27 cellular contexts compared by ENCODE assay signal in the genomic region with DNA sequence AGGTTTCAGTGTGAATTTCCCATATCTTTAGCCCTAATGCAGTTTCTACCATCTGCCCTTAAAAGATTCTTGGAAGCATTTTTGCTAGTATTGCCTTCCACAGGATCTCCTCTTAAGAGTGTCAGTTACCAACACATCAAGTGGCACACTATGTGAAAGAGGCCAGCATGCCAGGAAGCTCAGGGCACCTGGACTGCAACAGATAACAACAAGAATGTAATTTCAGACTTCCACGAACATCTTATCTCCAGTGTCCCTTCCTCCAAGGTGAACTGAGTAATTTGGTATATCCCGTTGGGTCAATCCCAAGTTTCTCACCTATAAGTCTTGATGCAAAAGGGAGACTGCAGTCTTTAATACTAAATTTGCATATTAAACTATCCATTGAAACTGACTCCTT. TPM values are rescaled to one million over a fixed set of nuclear protein-coding genes. Genes with fewer than 3 reads are reported as not detected.
DNase-seq lines count a peak whose midpoint lies in the region; ATAC-seq, FAIRE-seq and TF ChIP-seq lines count a peak whose summit lies in the region.
"Had no signal": no experiment of that assay in that cellular context is flagged by ENCODE, and none has a peak within 500 bp of the region (broad histone marks: within the 10 kb centered on the region; RNA-seq: fewer than 3 reads in every experiment).

No MANE protein-coding gene starts in this region.

- peaks cover 36 to 59% (median 36%) of the 10 kb centered on the region in 3 donors for H3K4me1 Mint-ChIP-seq in T-cell

- no TSS peak for BruUV-seq in A673 (replicated peaks; lab: Mats Ljungman, UMichigan)
- no TSS peak for BruUV-seq in endothelial cell of umbilical vein (replicated peaks; lab: Mats Ljungman, UMichigan)

- no peaks in the 10 kb centered on the region for H3K79me2 ChIP-seq in endothelial cell of umbilical vein (ENCODE audit: control insufficient read depth, insufficient read depth, low read length)

- H3K27ac Mint-ChIP-seq in T-cell = no peak overlapping the region
- H3K27ac Mint-ChIP-seq: activated CD4-positive, alpha-beta T cell treated with anti-CD3 and anti-CD28 coated beads for 36 hours; activated naive CD4-positive, alpha-beta T cell treated with anti-CD3 and anti-CD28 coated beads, Interleukin-2, amount 10 ng/mL, durations not matched to agents 7 days and 5 days; activated T-helper 17 cell treated with anti-CD3 and anti-CD28 coated beads, Interleukin-2, amount 50 U/mL, for 72 hours; nephron; stimulated activated effector memory CD8-positive, alpha-beta T cell treated with anti-CD3 and anti-CD28 coated beads, Interleukin-12 subunit alpha, Interleukin-12 subunit beta, amount 100 ng/mL, for 72 hours; type B pancreatic cell had no signal

- H3K36me3 ChIP-seq in A673 (ENCODE audit: insufficient read depth, low read length, poor library complexity, severe bottlenecking) (no peaks in the 10 kb centered on the region), RWPE2 (ENCODE audit: low read depth) (no peaks in the 10 kb centered on the region), endothelial cell of umbilical vein (ENCODE audit: control insufficient read depth in 2 of 2, extremely low read depth in 1 of 2, insufficient read depth in 2 of 2, low read length in 2 of 2) (no peaks in the 10 kb centered on the region)
- H3K36me3 ChIP-seq: adrenal gland had no signal

- H3K9me3 Mint-ChIP-seq in T-cell = no peaks in the 10 kb centered on the region
- H3K9me3 Mint-ChIP-seq: activated naive CD4-positive, alpha-beta T cell treated with anti-CD3 and anti-CD28 coated beads, Interleukin-2, amount 10 ng/mL, durations not matched to agents 7 days and 5 days; activated T-helper 17 cell treated with anti-CD3 and anti-CD28 coated beads, Interleukin-2, amount 50 U/mL, for 72 hours; brain; nephron; stimulated activated effector memory CD8-positive, alpha-beta T cell treated with anti-CD3 and anti-CD28 coated beads, Interleukin-12 subunit alpha, Interleukin-12 subunit beta, amount 100 ng/mL, for 72 hours; type B pancreatic cell had no signal

- DNase-seq in A673 (ENCODE audit: low spot score) (peak; percentile 15), CMK (ENCODE audit: low read depth) (peak; percentile 59), RWPE2 (ENCODE audit: low spot score) (no peak), endothelial cell of umbilical vein (ENCODE audit: low read depth, low spot score) (peak; percentile 63), SW 1271 (lab: John Stamatoyannopoulos, UW) (no peak), epidermal melanocyte (ENCODE audit: insufficient read length, low spot score) (no peak), T-cell (no peak)
- DNase-seq: dorsolateral prefrontal cortex, GOT3, kidney glomerular epithelial cell, mammary epithelial cell, NCI-H1092, NCI-H226 had no signal

- H3K36me3 Mint-ChIP-seq in T-cell = peaks cover 16% of the 10 kb centered on the region
- H3K36me3 Mint-ChIP-seq: type B pancreatic cell had no signal

- peak overlapping the region; percentile 18 for H3K4me2 ChIP-seq in endothelial cell of umbilical vein (ENCODE audit: insufficient read depth, low read length)
- H3K4me2 ChIP-seq: hepatocyte, SK-N-SH had no signal

- H3K4me3 ChIP-seq in A673 (ENCODE audit: low read depth, low read length, poor library complexity, severe bottlenecking) = no peak overlapping the region
- H3K4me3 ChIP-seq in RWPE2 (ENCODE audit: severe bottlenecking) = no peak overlapping the region
- H3K4me3 ChIP-seq in endothelial cell of umbilical vein (replicated peaks in 1 of 3; ENCODE audit: insufficient read depth in 1 of 3, low read depth in 1 of 3, low read length in 3 of 3) = no peak overlapping the region
- H3K4me3 ChIP-seq: adrenal gland, dorsolateral prefrontal cortex, gastroesophageal sphincter, hepatocyte, K562 had no signal

- H3K27me3 Mint-ChIP-seq in T-cell = no peaks in the 10 kb centered on the region
- H3K27me3 Mint-ChIP-seq: activated CD4-positive, alpha-beta T cell treated with anti-CD3 and anti-CD28 coated beads for 36 hours; activated naive CD4-positive, alpha-beta T cell treated with anti-CD3 and anti-CD28 coated beads, Interleukin-2, amount 10 ng/mL, durations not matched to agents 7 days and 5 days; activated T-helper 17 cell treated with anti-CD3 and anti-CD28 coated beads, Interleukin-2, amount 50 U/mL, for 72 hours; brain; type B pancreatic cell had no signal

- H2AFZ ChIP-seq in endothelial cell of umbilical vein (ENCODE audit: low read depth, low read length) = no peak overlapping the region
- H2AFZ ChIP-seq: hepatocyte had no signal

- TF ChIP-seq CTCF in A673 (conservative IDR thresholded peaks at IDR 0.05; ENCODE audit: low read depth, low read length) = no peak
- peak; percentile 34 for TF ChIP-seq CTCF in RWPE2 (IDR thresholded peaks at IDR 0.05; ENCODE audit: poor library complexity, severe bottlenecking)
- no peak for TF ChIP-seq CTCF in endothelial cell of umbilical vein (IDR thresholded peaks at IDR 0.05; ENCODE audit: extremely low read depth in 1 of 2, insufficient read depth in 1 of 2, low read depth in 1 of 2, low read length in 2 of 2)

- H3K9me3 ChIP-seq in A673 (ENCODE audit: low read depth, low read length, poor library complexity, severe bottlenecking) (no peaks in the 10 kb centered on the region), RWPE2 (ENCODE audit: severe bottlenecking) (no peaks in the 10 kb centered on the region), endothelial cell of umbilical vein (replicated peaks; ENCODE audit: control insufficient read depth, insufficient read depth, low read length) (no peaks in the 10 kb centered on the region)
- H3K9me3 ChIP-seq: adrenal gland, gastroesophageal sphincter, SK-N-SH had no signal

- H3K4me3 Mint-ChIP-seq in T-cell = no peak overlapping the region
- H3K4me3 Mint-ChIP-seq: activated CD4-positive, alpha-beta T cell treated with anti-CD3 and anti-CD28 coated beads for 36 hours; activated naive CD4-positive, alpha-beta T cell treated with anti-CD3 and anti-CD28 coated beads, Interleukin-2, amount 10 ng/mL, durations not matched to agents 7 days and 5 days; activated T-helper 17 cell treated with anti-CD3 and anti-CD28 coated beads, Interleukin-2, amount 50 U/mL, for 72 hours; brain; nephron; stimulated activated effector memory CD8-positive, alpha-beta T cell treated with anti-CD3 and anti-CD28 coated beads, Interleukin-12 subunit alpha, Interleukin-12 subunit beta, amount 100 ng/mL, for 72 hours; type B pancreatic cell had no signal

- H3K27me3 ChIP-seq in A673 (replicated peaks; ENCODE audit: insufficient read depth, low read depth, low read length, poor library complexity) (no peaks in the 10 kb centered on the region), RWPE2 (ENCODE audit: insufficient read depth, poor library complexity, severe bottlenecking) (no peaks in the 10 kb centered on the region), endothelial cell of umbilical vein (ENCODE audit: control insufficient read depth in 2 of 2, insufficient read depth in 2 of 2, low read length in 2 of 2) (no peaks in the 10 kb centered on the region)
- H3K27me3 ChIP-seq: adrenal gland, dorsolateral prefrontal cortex, gastroesophageal sphincter, hepatocyte had no signal

- H3K27ac ChIP-seq in A673 (ENCODE audit: low read depth, low read length, poor library complexity, severe bottlenecking) (no peak overlapping the region), RWPE2 (ENCODE audit: poor library complexity, severe bottlenecking) (no peak overlapping the region), endothelial cell of umbilical vein (ENCODE audit: insufficient read depth, low read depth, low read length) (no peak overlapping the region)
- H3K27ac ChIP-seq: dorsolateral prefrontal cortex, gastroesophageal sphincter, hepatocyte had no signal

- dilution Hi-C loops in endothelial cell of umbilical vein (cut with MboI; ENCODE audit: extremely low pct_ligation_motif_present, low sequenced_read_pairs) = no loop called here

- CTCF ChIA-PET in A673 (lab: Charles Lee) (interaction anchor here (1.5 kb wide), 1 partner anchor 160 kb away, joined by 12 read pairs; no protein-coding TSS in a partner anchor), endothelial cell of umbilical vein (lab: Charles Lee) (interaction anchor here (1.0 to 3.4 kb wide), 6 partner anchors 10 to 172 kb away, joined by 3 to 78 read pairs (median 8); no protein-coding TSS in a partner anchor), T-cell (lab: Charles Lee) (no interaction called here)

- peak; percentile 18 for FAIRE-seq in endothelial cell of umbilical vein (lab: Jason Lieb, UNC)
- FAIRE-seq: HTR-8/SVneo, K562 had no signal

- POLR2A ChIA-PET in A673 (lab: Charles Lee; ENCODE audit: low non-redundant PET) = no interaction called here
- POLR2A ChIA-PET in endothelial cell of umbilical vein (lab: Charles Lee) = no interaction called here
- POLR2A ChIA-PET in T-cell (lab: Charles Lee) = no interaction called here

- peak; percentile 27 for TF ChIP-seq POLR2A in endothelial cell of umbilical vein (IDR thresholded peaks at IDR 0.05; ENCODE audit: low read depth, low read length)
- TF ChIP-seq POLR2A in GM18505 (IDR thresholded peaks at IDR 0.05; ENCODE audit: borderline replicate concordance, extremely low read depth, insufficient read depth, insufficient read length) = no peak

- H3K9me1 ChIP-seq in endothelial cell of umbilical vein (replicated peaks; ENCODE audit: control insufficient read depth, extremely low read depth, insufficient read depth, low read length) = no peaks in the 10 kb centered on the region

- intact Hi-C loops in A673 (cut with micrococcal nuclease; ENCODE audit: unreplicated experiment) = loop anchor here (1.0 to 5.0 kb wide), 2 partner anchors 160 to 842 kb away; no protein-coding TSS in a partner anchor
- intact Hi-C loops in endothelial cell of umbilical vein (cut with micrococcal nuclease) = loop anchor here (1.0 to 2.0 kb wide), 6 partner anchors 46 to 195 kb away; no protein-coding TSS in a partner anchor

- no peak overlapping the region for H3K9ac ChIP-seq in endothelial cell of umbilical vein (replicated peaks; ENCODE audit: extremely low read depth, insufficient read depth, low read length)
- H3K9ac ChIP-seq: SK-N-SH had no signal

- H3K4me1 ChIP-seq in A673 (ENCODE audit: insufficient read depth, low read length, poor library complexity, severe bottlenecking) (peaks cover 28% of the 10 kb centered on the region), RWPE2 (ENCODE audit: insufficient read depth, poor library complexity, severe bottlenecking) (no peaks in the 10 kb centered on the region), endothelial cell of umbilical vein (ENCODE audit: control insufficient read depth, extremely low read depth, insufficient read depth, low read length) (peaks cover 26% of the 10 kb centered on the region)

- H4K20me1 ChIP-seq in endothelial cell of umbilical vein (replicated peaks; ENCODE audit: control insufficient read depth, extremely low read depth, insufficient read depth, low read length) = no peaks in the 10 kb centered on the region

- ATAC-seq in RWPE2 (ENCODE audit: low read depth) (no peak), GM18505 (IDR thresholded peaks at IDR 0.05; ENCODE audit: unreplicated experiment) (no peak), T-cell (replicated peaks in 1 of 4) (no peak)
- ATAC-seq: gastroesophageal sphincter had no signal

RNA-seq across cellular contexts. Expression of a gene that starts 47.2 kb away (rescaled TPM):
- total RNA-seq in A673 (2021) (30.0 and 32.4 TPM in 2 replicates), endothelial cell of umbilical vein (39.7 and 46.8 TPM in 2 replicates), T-cell (10 to 100 TPM; 28.0 to 36.1 (median 31.7) TPM)
- 8.1 and 10.0 TPM in 2 replicates for polyA plus RNA-seq in endothelial cell of umbilical vein
- 9.7 and 9.9 TPM in 2 replicates for polyA plus RNA-seq in endothelial cell of umbilical vein (2011; cell fraction: cytosol; rRNA removed)
- 34.7 and 38.6 TPM in 2 replicates for polyA plus RNA-seq in endothelial cell of umbilical vein (2011; cell fraction: nucleus; rRNA removed)
- 14.3 and 14.9 TPM in 2 replicates for polyA plus RNA-seq in endothelial cell of umbilical vein (2012)
- polyA minus RNA-seq in endothelial cell of umbilical vein = 45.8 and 48.3 TPM in 2 replicates
- 3.3 TPM for polyA minus RNA-seq in endothelial cell of umbilical vein (2011; cell fraction: cytosol; rRNA and poly(A)+ RNA removed)
- 92.9 and 113 TPM in 2 replicates for polyA minus RNA-seq in endothelial cell of umbilical vein (2011; cell fraction: nucleus; rRNA and poly(A)+ RNA removed)

Comparison
In these comparisons a context has a peak if more than half of its experiments do, and no peak if none do; other contexts are left out.
1. DNase-seq: peak in A673 (single experiment), CMK (single experiment) and endothelial cell of umbilical vein (single experiment); none in RWPE2 (single experiment), SW 1271 (0 of 2), epidermal melanocyte (single experiment) and T-cell (0 of 34).
2. CTCF ChIA-PET loops: an anchor here in A673 (1.5 kb wide) and endothelial cell of umbilical vein (1.0 to 3.4 kb wide); none called in T-cell.